ENCODE assay signal across 32 cellular contexts in genomic region chr1:41758490-41758889, GRCh38.
DNase-seq lines count a peak whose midpoint lies in the region; ATAC-seq, FAIRE-seq and TF ChIP-seq lines count a peak whose summit lies in the region.
"Had no signal": no experiment of that assay in that cellular context is flagged by ENCODE, and none has a peak within 500 bp of the region (broad histone marks: within the 10 kb centered on the region; RNA-seq: fewer than 3 reads in every experiment).

No MANE protein-coding gene starts in this region.

- H3F3A ChIP-seq in smooth muscle cell (ENCODE audit: low read depth) = peaks cover 5% of the 10 kb centered on the region

- no peak overlapping the region for H2AFZ ChIP-seq in astrocyte (ENCODE audit: low read depth, low read length)
- H2AFZ ChIP-seq in smooth muscle cell (ENCODE audit: low read depth) = no peak overlapping the region

- H3K4me2 ChIP-seq in astrocyte (ENCODE audit: low read length) (peak overlapping the region; percentile 48), smooth muscle cell (no peak overlapping the region)

- intact Hi-C loops in Right ventricle myocardium inferior (cut with DNase I) = no loop called here
- intact Hi-C loops in CD8-positive, alpha-beta T cell (cut with DNase I, micrococcal nuclease) = loop anchor here in 1 of 2 experiments (5.0 to 10.0 kb wide), 2 partner anchors 44 to 184 kb away; no protein-coding TSS in a partner anchor

- no peak for DNase-seq in activated naive CD8-positive, alpha-beta T cell treated with anti-CD3 and anti-CD28 coated beads, Interleukin-2, amount 50 U/mL, for 24 hours
- no peak for DNase-seq in activated naive CD8-positive, alpha-beta T cell treated with anti-CD3 and anti-CD28 coated beads for 36 hours
- peak; percentile 59 for DNase-seq in astrocyte (ENCODE audit: low read depth)
- DNase-seq in foreskin fibroblast = peak; percentile 51 to 63
- no peak for DNase-seq in smooth muscle cell (lab: John Stamatoyannopoulos, UW; ENCODE audit: unreplicated experiment)
- no peak for DNase-seq in Right ventricle myocardium inferior (ENCODE audit: missing footprints)
- no peak for DNase-seq in CD8-positive, alpha-beta T cell
- DNase-seq: 8988T; activated CD4-positive, alpha-beta T cell treated with anti-CD3 and anti-CD28 coated beads for 1 hour; activated CD8-positive, alpha-beta T cell treated with anti-CD3 and anti-CD28 coated beads, Interleukin-2, amount 10 ng/mL, durations not matched to agents 7 days and 5 days; activated gamma-delta T cell treated with Interleukin-2 at 50 U/mL for 16 hours; activated T-cell treated with anti-CD3 and anti-CD28 coated beads for 4 hours; BE2C; cortex of kidney; DMS79; heart left ventricle; left cardiac atrium; NCI-H1417; NCI-H446 treated with DMSO at 0.1 percent for 48 hours; SIG-M5; spleen; stimulated activated CD4-positive, alpha-beta T cell treated with anti-CD3 and anti-CD28 coated beads, Interleukin-2, amount 100 ng/mL, for 48 hours; T-cell had no signal

- H3K79me2 ChIP-seq in astrocyte (ENCODE audit: insufficient read depth, low read length) (peaks cover 7% of the 10 kb centered on the region), smooth muscle cell (ENCODE audit: low read depth) (no peaks in the 10 kb centered on the region)

- H3K4me1 ChIP-seq in astrocyte (ENCODE audit: insufficient read depth, low read length) = peaks cover 12% of the 10 kb centered on the region
- no peaks in the 10 kb centered on the region for H3K4me1 ChIP-seq in smooth muscle cell (ENCODE audit: low read depth)
- peaks cover 16% of the 10 kb centered on the region for H3K4me1 ChIP-seq in CD8-positive, alpha-beta T cell (ENCODE audit: insufficient read depth, low read length)
- H3K4me1 ChIP-seq: BE2C, esophagus muscularis mucosa, HAP-1 had no signal

- no peak for TF ChIP-seq CTCF in astrocyte (IDR thresholded peaks at IDR 0.05; ENCODE audit: insufficient read depth, low read depth, low read length)
- no peak for TF ChIP-seq CTCF in foreskin fibroblast (IDR thresholded peaks at IDR 0.05; ENCODE audit: low read depth, low read length)
- TF ChIP-seq CTCF in smooth muscle cell (IDR thresholded peaks at IDR 0.05; ENCODE audit: borderline replicate concordance, insufficient read depth, poor library complexity, severe bottlenecking) = no peak
- no peak for TF ChIP-seq CTCF in CD8-positive, alpha-beta T cell (IDR thresholded peaks at IDR 0.05)

- 83% methylated on average over 2 of the region's 2 CpGs for WGBS in smooth muscle cell (ENCODE audit: low lambda C conversion rate)

- peak; percentile 26 for FAIRE-seq in astrocyte (lab: Jason Lieb, UNC)
- FAIRE-seq: GM12878 had no signal

- H3K27me3 ChIP-seq in astrocyte (ENCODE audit: insufficient read depth, low read length) (no peaks in the 10 kb centered on the region), smooth muscle cell (ENCODE audit: low read depth) (no peaks in the 10 kb centered on the region)
- H3K27me3 ChIP-seq in CD8-positive, alpha-beta T cell (ENCODE audit: insufficient read depth, low read length) = no peaks in the 10 kb centered on the region
- H3K27me3 ChIP-seq: adrenal gland, BE2C, cardiac muscle cell, esophagus muscularis mucosa, heart left ventricle, MG63, spleen had no signal

- no peaks in the 10 kb centered on the region for H3K27me3 Mint-ChIP-seq in activated naive CD8-positive, alpha-beta T cell treated with anti-CD3 and anti-CD28 coated beads, Interleukin-2, amount 50 U/mL, for 24 hours
- no peaks in the 10 kb centered on the region for H3K27me3 Mint-ChIP-seq in activated naive CD8-positive, alpha-beta T cell treated with anti-CD3 and anti-CD28 coated beads for 36 hours
- H3K27me3 Mint-ChIP-seq in astrocyte (ENCODE audit: low read depth, unreplicated experiment) = peaks cover 18% of the 10 kb centered on the region
- H3K27me3 Mint-ChIP-seq in CD8-positive, alpha-beta T cell (ENCODE audit: low read depth) = no peaks in the 10 kb centered on the region
- H3K27me3 Mint-ChIP-seq: stimulated activated memory B cell treated with anti-CD40 and anti-IgM and Interleukin-4, amounts not matched to agents 10 μg/mL and 1 μg/mL and 100 μg/mL, for 72 hours; T-cell had no signal

- H3K36me3 ChIP-seq in astrocyte (ENCODE audit: insufficient read depth, low read length) (no peaks in the 10 kb centered on the region), smooth muscle cell (ENCODE audit: low read depth) (no peaks in the 10 kb centered on the region)
- H3K36me3 ChIP-seq in CD8-positive, alpha-beta T cell (ENCODE audit: insufficient read depth, low read length) = no peaks in the 10 kb centered on the region
- H3K36me3 ChIP-seq: adrenal gland, BE2C, cardiac muscle cell, esophagus muscularis mucosa, HAP-1, heart left ventricle, MG63, spleen had no signal

- peaks cover 22% of the 10 kb centered on the region for H3K9me3 Mint-ChIP-seq in activated naive CD8-positive, alpha-beta T cell treated with anti-CD3 and anti-CD28 coated beads, Interleukin-2, amount 50 U/mL, for 24 hours
- peaks cover 15% of the 10 kb centered on the region for H3K9me3 Mint-ChIP-seq in activated naive CD8-positive, alpha-beta T cell treated with anti-CD3 and anti-CD28 coated beads for 36 hours
- H3K9me3 Mint-ChIP-seq in astrocyte (ENCODE audit: unreplicated experiment) = peaks cover 2% of the 10 kb centered on the region
- H3K9me3 Mint-ChIP-seq in CD8-positive, alpha-beta T cell = no peaks in the 10 kb centered on the region

- no peaks in the 10 kb centered on the region for H4K20me1 ChIP-seq in astrocyte (ENCODE audit: insufficient read depth, low read length)
- H4K20me1 ChIP-seq in smooth muscle cell (ENCODE audit: low read depth) = no peaks in the 10 kb centered on the region

- peaks cover 2% of the 10 kb centered on the region for H3K36me3 Mint-ChIP-seq in activated naive CD8-positive, alpha-beta T cell treated with anti-CD3 and anti-CD28 coated beads, Interleukin-2, amount 50 U/mL, for 24 hours (ENCODE audit: low read depth)
- H3K36me3 Mint-ChIP-seq in activated naive CD8-positive, alpha-beta T cell treated with anti-CD3 and anti-CD28 coated beads for 36 hours = peaks cover 5% of the 10 kb centered on the region
- H3K36me3 Mint-ChIP-seq in astrocyte (ENCODE audit: low read depth, unreplicated experiment) = peaks cover 2% of the 10 kb centered on the region
- H3K36me3 Mint-ChIP-seq in CD8-positive, alpha-beta T cell = no peaks in the 10 kb centered on the region
- H3K36me3 Mint-ChIP-seq: stimulated activated memory B cell treated with anti-CD40 and anti-IgM and Interleukin-4, amounts not matched to agents 10 μg/mL and 1 μg/mL and 100 μg/mL, for 72 hours; T-cell had no signal

- H3K4me1 Mint-ChIP-seq in activated naive CD8-positive, alpha-beta T cell treated with anti-CD3 and anti-CD28 coated beads, Interleukin-2, amount 50 U/mL, for 24 hours = peaks cover 45% of the 10 kb centered on the region
- H3K4me1 Mint-ChIP-seq in activated naive CD8-positive, alpha-beta T cell treated with anti-CD3 and anti-CD28 coated beads for 36 hours = peaks cover 31% of the 10 kb centered on the region
- H3K4me1 Mint-ChIP-seq in astrocyte (ENCODE audit: low read depth, unreplicated experiment) = no peaks in the 10 kb centered on the region
- peaks cover 18% of the 10 kb centered on the region for H3K4me1 Mint-ChIP-seq in CD8-positive, alpha-beta T cell (ENCODE audit: low read depth)

- ATAC-seq in activated naive CD8-positive, alpha-beta T cell treated with anti-CD3 and anti-CD28 coated beads, Interleukin-2, amount 50 U/mL, for 24 hours = no peak
- ATAC-seq in Right ventricle myocardium inferior = no peak
- no peak for ATAC-seq in HG02852 (IDR thresholded peaks at IDR 0.05; ENCODE audit: unreplicated experiment)
- no peak for ATAC-seq in CD8-positive, alpha-beta T cell
- ATAC-seq: activated CD8-positive, alpha-beta T cell treated with anti-CD3 and anti-CD28 coated beads, Interleukin-2, amount 10 ng/mL, durations not matched to agents 7 days and 5 days; GM12878; heart left ventricle; PC-3; stimulated activated memory B cell treated with anti-CD40 and anti-IgM and Interleukin-4, amounts not matched to agents 10 μg/mL and 1 μg/mL and 100 μg/mL, for 72 hours; T-cell had no signal

- POLR2A ChIA-PET in CD8-positive, alpha-beta T cell (lab: Charles Lee) = no interaction called here

- peak overlapping the region; percentile 43 for H3K27ac Mint-ChIP-seq in activated naive CD8-positive, alpha-beta T cell treated with anti-CD3 and anti-CD28 coated beads, Interleukin-2, amount 50 U/mL, for 24 hours
- H3K27ac Mint-ChIP-seq in activated naive CD8-positive, alpha-beta T cell treated with anti-CD3 and anti-CD28 coated beads for 36 hours = no peak overlapping the region
- H3K27ac Mint-ChIP-seq in astrocyte (ENCODE audit: unreplicated experiment) = no peak overlapping the region
- H3K27ac Mint-ChIP-seq in CD8-positive, alpha-beta T cell = no peak overlapping the region
- H3K27ac Mint-ChIP-seq: activated CD8-positive, alpha-beta T cell treated with anti-CD3 and anti-CD28 coated beads, Interleukin-2, amount 10 ng/mL, durations not matched to agents 7 days and 5 days; stimulated activated memory B cell treated with anti-CD40 and anti-IgM and Interleukin-4, amounts not matched to agents 10 μg/mL and 1 μg/mL and 100 μg/mL, for 72 hours; T-cell had no signal

- peak overlapping the region; percentile 1 for H3K9ac ChIP-seq in astrocyte (ENCODE audit: low read length)
- H3K9ac ChIP-seq in smooth muscle cell (ENCODE audit: low read depth) = no peak overlapping the region

- H3K9me3 ChIP-seq in astrocyte (ENCODE audit: insufficient read depth, low read depth, low read length) (no peaks in the 10 kb centered on the region), smooth muscle cell (replicated peaks; ENCODE audit: low read depth) (no peaks in the 10 kb centered on the region)
- H3K9me3 ChIP-seq in CD8-positive, alpha-beta T cell (ENCODE audit: low read length) = no peaks in the 10 kb centered on the region
- H3K9me3 ChIP-seq: adrenal gland, BE2C, esophagus muscularis mucosa, MG63 had no signal

- H3K27ac ChIP-seq in astrocyte (ENCODE audit: low read depth, low read length) (peak overlapping the region; percentile 57), smooth muscle cell (ENCODE audit: low read depth) (peak overlapping the region; percentile 76)
- no peak overlapping the region for H3K27ac ChIP-seq in CD8-positive, alpha-beta T cell (ENCODE audit: low read depth, low read length)
- H3K27ac ChIP-seq: adrenal gland, cardiac muscle cell, esophagus muscularis mucosa, heart left ventricle, spleen had no signal

- H3K4me3 Mint-ChIP-seq in activated naive CD8-positive, alpha-beta T cell treated with anti-CD3 and anti-CD28 coated beads, Interleukin-2, amount 50 U/mL, for 24 hours = no peak overlapping the region
- H3K4me3 Mint-ChIP-seq in activated naive CD8-positive, alpha-beta T cell treated with anti-CD3 and anti-CD28 coated beads for 36 hours = no peak overlapping the region
- H3K4me3 Mint-ChIP-seq in astrocyte (ENCODE audit: unreplicated experiment) = no peak overlapping the region
- no peak overlapping the region for H3K4me3 Mint-ChIP-seq in CD8-positive, alpha-beta T cell
- H3K4me3 Mint-ChIP-seq: activated CD8-positive, alpha-beta T cell treated with anti-CD3 and anti-CD28 coated beads, Interleukin-2, amount 10 ng/mL, durations not matched to agents 7 days and 5 days; stimulated activated memory B cell treated with anti-CD40 and anti-IgM and Interleukin-4, amounts not matched to agents 10 μg/mL and 1 μg/mL and 100 μg/mL, for 72 hours; T-cell had no signal

- H3K4me3 ChIP-seq in astrocyte (ENCODE audit: insufficient read depth, low read depth, low read length) = no peak overlapping the region
- no peak overlapping the region for H3K4me3 ChIP-seq in foreskin fibroblast (ENCODE audit: low read depth in 1 of 2, low read length in 2 of 2)
- H3K4me3 ChIP-seq in smooth muscle cell = no peak overlapping the region
- H3K4me3 ChIP-seq in CD8-positive, alpha-beta T cell (ENCODE audit: low read depth, low read length) = no peak overlapping the region
- H3K4me3 ChIP-seq: adrenal gland, cardiac muscle cell, esophagus muscularis mucosa, GM12878, HAP-1, heart left ventricle, MG63, spleen had no signal

- CTCF ChIA-PET in CD8-positive, alpha-beta T cell (lab: Charles Lee) = no interaction called here

Comparison
In these comparisons a context has a peak if more than half of its experiments do, and no peak if none do; other contexts are left out.
1. DNase-seq: peak in astrocyte (single experiment) and foreskin fibroblast (2 of 2); none in activated naive CD8-positive, alpha-beta T cell treated with anti-CD3 and anti-CD28 coated beads, Interleukin-2, amount 50 U/mL, for 24 hours (single experiment), activated naive CD8-positive, alpha-beta T cell treated with anti-CD3 and anti-CD28 coated beads for 36 hours (single experiment), smooth muscle cell (single experiment), Right ventricle myocardium inferior (single experiment) and CD8-positive, alpha-beta T cell (0 of 7).